ENCODE assay signal across 10 cellular contexts in genomic region chr22:32444068-32444467, GRCh38. TPM values are rescaled to one million over a fixed set of nuclear protein-coding genes. Genes with fewer than 3 reads are reported as not detected.
DNase-seq lines count a peak whose midpoint lies in the region; ATAC-seq and TF ChIP-seq lines count a peak whose summit lies in the region.
"Had no signal": no experiment of that assay in that cellular context is flagged by ENCODE, and none has a peak within 500 bp of the region (broad histone marks: within the 10 kb centered on the region; RNA-seq: fewer than 3 reads in every experiment).

No MANE protein-coding gene starts in this region.

- peak; percentile 40; the same call in 1 of the 3 replicates for ATAC-seq in SK-N-SH treated with all-trans-retinoic acid at 6 μM for 48 hours

- no peaks in the 10 kb centered on the region for H3K27me3 ChIP-seq in liver (ENCODE audit: control insufficient read depth in 4 of 4, insufficient read depth in 4 of 4, low read length in 3 of 4)

- H3K9me3 ChIP-seq in liver (ENCODE audit: control insufficient read depth in 4 of 4, low read length in 3 of 4) = no peaks in the 10 kb centered on the region

- H3K36me3 ChIP-seq in liver (ENCODE audit: control insufficient read depth in 4 of 4, insufficient read depth in 3 of 4, low read depth in 1 of 4, low read length in 3 of 4) = no peaks in the 10 kb centered on the region

- WGBS in liver = 40% methylated on average over 6 of the region's 6 CpGs

- TF ChIP-seq CTCF in HFF-Myc (IDR thresholded peaks at IDR 0.05; ENCODE audit: low read depth, low read length, missing control alignments) = peak; percentile 7
- TF ChIP-seq CTCF in liver (IDR thresholded peaks at IDR 0.05; ENCODE audit: low read depth, low read length, missing input control) = peak; percentile 33

- H3K9ac ChIP-seq in liver (ENCODE audit: low read depth in 1 of 2, low read length in 2 of 2) = no peak overlapping the region

- H3K4me3 ChIP-seq in HFF-Myc (replicated peaks; ENCODE audit: low read depth, low read length) (no peak overlapping the region), liver (ENCODE audit: low read depth in 1 of 3, low read length in 3 of 3) (no peak overlapping the region)

- TF ChIP-seq RAD21 in liver (IDR thresholded peaks at IDR 0.05) = peak; percentile 64 to 70

- DNase-seq in NCI-H748 (lab: John Stamatoyannopoulos, UW; ENCODE audit: unreplicated experiment) = peak; percentile 53
- DNase-seq in NCI-H748 treated with DMSO at 0.1 percent for 48 hours (lab: John Stamatoyannopoulos, UW) = no peak
- no peak for DNase-seq in HFF-Myc (ENCODE audit: extremely low read depth, low read depth)
- no peak for DNase-seq in NCI-H2081 treated with DMSO at 0.1 percent for 48 hours (lab: John Stamatoyannopoulos, UW)
- DNase-seq in NOMO-1 treated with dmso at 0.1 percent for 144 hours (lab: John Stamatoyannopoulos, UW; ENCODE audit: unreplicated experiment) = no peak
- DNase-seq in T-helper 9 cell = no peak

- no peak overlapping the region for H3K27ac ChIP-seq in liver (ENCODE audit: low read depth in 1 of 2, low read length in 2 of 2)

- no peaks in the 10 kb centered on the region for H3K4me1 ChIP-seq in liver (ENCODE audit: control insufficient read depth in 4 of 4, insufficient read depth in 4 of 4, low read length in 3 of 4)

TF ChIP-seq in SK-N-SH treated with all-trans-retinoic acid at 6 μM for 48 hours, 23 proteins besides CTCF, POLR2A, EP300 and RAD21 (continues in another document):
- TF ChIP-seq CSDC2 (CRISPR knock-in tag; IDR thresholded peaks at IDR 0.05) = no peak
- no peak for TF ChIP-seq ESRRG (CRISPR knock-in tag; IDR thresholded peaks at IDR 0.05)
- no peak for TF ChIP-seq ZFP3 (CRISPR knock-in tag; IDR thresholded peaks at IDR 0.05)
- TF ChIP-seq POU6F1 (CRISPR knock-in tag; IDR thresholded peaks at IDR 0.05; ENCODE audit: borderline replicate concordance, low read depth) = no peak
- TF ChIP-seq BACH2 (CRISPR knock-in tag; IDR thresholded peaks at IDR 0.05; ENCODE audit: borderline replicate concordance) = no peak
- TF ChIP-seq ARNTL (CRISPR knock-in tag; IDR thresholded peaks at IDR 0.05; ENCODE audit: borderline replicate concordance, low read depth) = no peak
- no peak for TF ChIP-seq PPARA (CRISPR knock-in tag; IDR thresholded peaks at IDR 0.05; ENCODE audit: borderline replicate concordance)
- TF ChIP-seq SNAI2 (CRISPR knock-in tag; IDR thresholded peaks at IDR 0.05) = no peak
- TF ChIP-seq GLIS3 (CRISPR knock-in tag; IDR thresholded peaks at IDR 0.05) = no peak
- no peak for TF ChIP-seq OSR1 (CRISPR knock-in tag; IDR thresholded peaks at IDR 0.05)
- no peak for TF ChIP-seq ZC3H10 (CRISPR knock-in tag; IDR thresholded peaks at IDR 0.05)
- TF ChIP-seq TSHZ2 (CRISPR knock-in tag; IDR thresholded peaks at IDR 0.05) = no peak
- no peak for TF ChIP-seq RARB (CRISPR knock-in tag; IDR thresholded peaks at IDR 0.05)

TF ChIP-seq in liver, 16 proteins besides CTCF, POLR2A, EP300 and RAD21:
- no peak for TF ChIP-seq FOXA1 (IDR thresholded peaks at IDR 0.05)
- no peak for TF ChIP-seq YY1 (IDR thresholded peaks at IDR 0.05)
- no peak for TF ChIP-seq ATF3 (IDR thresholded peaks at IDR 0.05)
- TF ChIP-seq FOXA2 (IDR thresholded peaks at IDR 0.05) = no peak
- TF ChIP-seq GABPA (IDR thresholded peaks at IDR 0.05 in 1 of 2, conservative IDR thresholded peaks at IDR 0.05 in 1 of 2) = no peak

RNA-seq across cellular contexts. Expression of gene BPIFC, which starts 20.2 kb away (rescaled TPM):
- total RNA-seq in liver = not detected
- polyA plus RNA-seq in liver = not detected
- total RNA-seq: progenitor cell of endocrine pancreas had no signal
- polyA plus RNA-seq: CD14-positive monocyte had no signal

RNA-seq across cellular contexts. Expression of gene FBXO7, which starts 30.5 kb away (rescaled TPM):
- 100 to 1,000 TPM in 1 of 2 donors, 10 to 100 TPM in 1; 54.6 to 179 TPM for total RNA-seq in liver
- 10 to 100 TPM; 37.9 to 47.0 TPM for polyA plus RNA-seq in liver

RNA-seq across cellular contexts. Expression of gene RTCB, which starts 32.0 kb away (rescaled TPM):
- total RNA-seq in liver = 10 to 100 TPM; 41.6 to 76.7 TPM
- 10 to 100 TPM; 36.7 to 51.0 TPM for polyA plus RNA-seq in liver
